Comparison of ENCODE assay signal across 16 cellular contexts in the genomic region with DNA sequence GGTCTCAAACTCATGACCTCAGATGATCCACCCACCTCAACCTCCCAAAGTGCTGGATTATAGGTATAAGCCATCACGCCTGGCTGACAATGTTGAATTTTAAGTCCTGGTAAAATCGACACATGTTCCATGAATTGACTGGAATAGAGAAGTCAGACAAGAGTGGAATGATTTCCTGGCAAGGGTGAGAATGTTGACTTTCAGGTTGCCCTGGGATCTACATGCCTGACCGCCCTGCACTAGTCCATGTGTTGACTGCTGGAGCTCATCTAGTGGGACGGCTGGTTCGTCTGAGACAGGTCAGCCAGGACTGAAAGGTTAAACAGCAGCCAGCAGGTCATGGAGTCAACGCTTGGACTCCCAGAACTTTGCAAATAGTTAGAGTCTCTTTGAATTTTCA.
A peak's percentile ranks its signal among the peaks of the same experiment; 100 is the strongest.
DNase-seq lines count a peak whose midpoint lies in the region; ATAC-seq and TF ChIP-seq lines count a peak whose summit lies in the region.
"Had no signal": no experiment of that assay in that cellular context is flagged by ENCODE, and none has a peak within 500 bp of the region (broad histone marks: within the 10 kb centered on the region; RNA-seq: fewer than 3 reads in every experiment).

No MANE protein-coding gene starts in this region.

- TF ChIP-seq CTCF in gastrocnemius medialis (IDR thresholded peaks at IDR 0.05 in 4 of 5, conservative IDR thresholded peaks at IDR 0.05 in 1 of 5) (no peak), foreskin fibroblast (IDR thresholded peaks at IDR 0.05; ENCODE audit: low read depth, low read length) (no peak), gastroesophageal sphincter (IDR thresholded peaks at IDR 0.05) (no peak)

- H3K27ac ChIP-seq in gastrocnemius medialis: peak overlapping the region in 3 of 4 donors; percentile 49 to 65 (median 53)
- H3K27ac ChIP-seq in gastroesophageal sphincter: no peak overlapping the region
- H3K27ac ChIP-seq: C4-2B, SJCRH30 had no signal

- no peak for TF ChIP-seq POLR2A in gastrocnemius medialis (IDR thresholded peaks at IDR 0.05)
- TF ChIP-seq POLR2A in gastroesophageal sphincter (IDR thresholded peaks at IDR 0.05): no peak

- no peaks in the 10 kb centered on the region for H3K9me3 ChIP-seq in gastrocnemius medialis
- H3K9me3 ChIP-seq in gastroesophageal sphincter: no peaks in the 10 kb centered on the region
- H3K9me3 ChIP-seq: SJCRH30 had no signal

- no peak overlapping the region for H3K4me3 ChIP-seq in gastrocnemius medialis
- H3K4me3 ChIP-seq in foreskin fibroblast (ENCODE audit: low read depth in 1 of 2, low read length in 2 of 2): no peak overlapping the region
- no peak overlapping the region for H3K4me3 ChIP-seq in gastroesophageal sphincter
- H3K4me3 ChIP-seq: GM12878, SJCRH30 had no signal

- TF ChIP-seq EP300 in gastroesophageal sphincter (IDR thresholded peaks at IDR 0.05): no peak

- H3K4me1 ChIP-seq in gastrocnemius medialis (peaks cover 7 to 15% of the 10 kb centered on the region in 2 donors), gastroesophageal sphincter (peaks cover 0 to 23% (median 3%) of the 10 kb centered on the region in 3 donors)
- H3K4me1 ChIP-seq: SJCRH30 had no signal

- intact Hi-C loops in gastrocnemius medialis (cut with DNase I; ENCODE audit: low total_unique reads): no loop called here

- ATAC-seq in gastrocnemius medialis: no peak
- ATAC-seq in gastroesophageal sphincter: no peak
- ATAC-seq: GM12878 had no signal

- in situ Hi-C loops in gastrocnemius medialis (cut with MboI; ENCODE audit: low sequenced_read_pairs in 4 of 4): no loop called here

- H3K27me3 ChIP-seq in gastrocnemius medialis: no peaks in the 10 kb centered on the region
- H3K27me3 ChIP-seq in gastroesophageal sphincter: no peaks in the 10 kb centered on the region
- H3K27me3 ChIP-seq: SJCRH30 had no signal

- DNase-seq in NCI-H2171 treated with DMSO at 0.1 percent for 48 hours (lab: John Stamatoyannopoulos, UW): peak; percentile 14
- DNase-seq in NCI-H2171 (lab: John Stamatoyannopoulos, UW): no peak
- DNase-seq in SHP77 treated with DMSO at 0.1 percent for 48 hours (lab: John Stamatoyannopoulos, UW): peak; percentile 31
- DNase-seq in left kidney (ENCODE audit: low read depth, low spot score): peak; percentile 71
- DNase-seq in gastrocnemius medialis: no peak
- no peak for DNase-seq in foreskin fibroblast
- DNase-seq in globus pallidus (ENCODE audit: low spot score): no peak
- DNase-seq: DMS53, H7, Kasumi-1, NCI-H1417 treated with DMSO at 0.1 percent for 48 hours, NCI-H2081 treated with DMSO at 0.1 percent for 48 hours, SJCRH30 had no signal

- H3K36me3 ChIP-seq in gastrocnemius medialis (no peaks in the 10 kb centered on the region), gastroesophageal sphincter (no peaks in the 10 kb centered on the region)
- H3K36me3 ChIP-seq: SJCRH30 had no signal

- 100% methylated on average over 2 to 3 of the region's 6 CpGs for WGBS in gastroesophageal sphincter (ENCODE audit: low coverage in 1 of 2), 2 donors

Comparison
In these comparisons a context has a peak if more than half of its experiments do, and no peak if none do; other contexts are left out.
1. DNase-seq: peak in NCI-H2171 treated with DMSO at 0.1 percent for 48 hours (single experiment), SHP77 treated with DMSO at 0.1 percent for 48 hours (single experiment) and left kidney (single experiment); none in NCI-H2171 (single experiment), gastrocnemius medialis (0 of 2), foreskin fibroblast (0 of 2) and globus pallidus (single experiment).
2. H3K27ac ChIP-seq: peak in gastrocnemius medialis (3 of 4); none in gastroesophageal sphincter (0 of 4).